1 cellular context compared by ENCODE assay signal in genomic region chr3:24502690-24503089, GRCh38.
TF ChIP-seq lines count a peak whose summit lies in the region.

No MANE protein-coding gene starts in this region.

TF ChIP-seq in WTC11, 78 proteins besides CTCF, POLR2A, EP300 and RAD21 (continued from another document):
- TF ChIP-seq KAT7 (CRISPR knock-in tag; IDR thresholded peaks at IDR 0.05; ENCODE audit: borderline replicate concordance) (no peak), EMX1 (CRISPR knock-in tag; IDR thresholded peaks at IDR 0.05) (no peak), ZBTB43 (CRISPR knock-in tag; IDR thresholded peaks at IDR 0.05) (no peak)
- TF ChIP-seq, protein P1, sequence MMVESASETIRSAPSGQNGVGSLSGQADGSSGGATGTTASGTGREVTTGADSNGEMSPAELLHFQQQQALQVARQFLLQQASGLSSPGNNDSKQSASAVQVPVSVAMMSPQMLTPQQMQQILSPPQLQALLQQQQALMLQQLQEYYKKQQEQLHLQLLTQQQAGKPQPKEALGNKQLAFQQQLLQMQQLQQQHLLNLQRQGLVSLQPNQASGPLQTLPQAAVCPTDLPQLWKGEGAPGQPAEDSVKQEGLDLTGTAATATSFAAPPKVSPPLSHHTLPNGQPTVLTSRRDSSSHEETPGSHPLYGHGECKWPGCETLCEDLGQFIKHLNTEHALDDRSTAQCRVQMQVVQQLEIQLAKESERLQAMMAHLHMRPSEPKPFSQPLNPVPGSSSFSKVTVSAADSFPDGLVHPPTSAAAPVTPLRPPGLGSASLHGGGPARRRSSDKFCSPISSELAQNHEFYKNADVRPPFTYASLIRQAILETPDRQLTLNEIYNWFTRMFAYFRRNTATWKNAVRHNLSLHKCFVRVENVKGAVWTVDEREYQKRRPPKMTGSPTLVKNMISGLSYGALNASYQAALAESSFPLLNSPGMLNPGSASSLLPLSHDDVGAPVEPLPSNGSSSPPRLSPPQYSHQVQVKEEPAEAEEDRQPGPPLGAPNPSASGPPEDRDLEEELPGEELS (CRISPR knock-in tag; IDR thresholded peaks at IDR 0.05), result no peak
